8 cellular contexts compared by ENCODE assay signal in genomic region chr14:105312973-105313372, GRCh38. TPM values are rescaled to one million over a fixed set of nuclear protein-coding genes. Genes with fewer than 3 reads are reported as not detected.
DNase-seq lines count a peak whose midpoint lies in the region; ATAC-seq, FAIRE-seq and TF ChIP-seq lines count a peak whose summit lies in the region.

No MANE protein-coding gene starts in this region.

- DNase-seq in left ventricle myocardium inferior (no peak), left cardiac atrium (no peak), caudate nucleus (lab: John Stamatoyannopoulos, UW) (peak in 47 of 61 donors; percentile 24 to 89 (median 69)), natural killer cell (no peak), upper lobe of right lung (no peak), D721Med (ENCODE audit: insufficient read length, low spot score) (no peak)
- no peak for DNase-seq in stimulated activated CD4-positive, alpha-beta T cell treated with anti-CD3 and anti-CD28 coated beads, Interleukin-2, amount 100 ng/mL, for 48 hours

- no peaks in the 10 kb centered on the region for H3K36me3 Mint-ChIP-seq in natural killer cell

- H3K9me3 Mint-ChIP-seq in natural killer cell: no peaks in the 10 kb centered on the region

- H3K9me3 ChIP-seq in left ventricle myocardium inferior (replicated peaks) (no peaks in the 10 kb centered on the region), upper lobe of right lung (no peaks in the 10 kb centered on the region)

- H3K27me3 Mint-ChIP-seq in natural killer cell (ENCODE audit: low read depth in 2 of 2): no peaks in the 10 kb centered on the region

- H3K36me3 ChIP-seq in left ventricle myocardium inferior (no peaks in the 10 kb centered on the region), upper lobe of right lung (no peaks in the 10 kb centered on the region)

- ATAC-seq in left cardiac atrium (no peak), natural killer cell (no peak), upper lobe of right lung (no peak), GM21528 (IDR thresholded peaks at IDR 0.05; ENCODE audit: low FRiP score, unreplicated experiment) (no peak)

- FAIRE-seq in D721Med (lab: Jason Lieb, UNC): no peak

- H3K4me1 ChIP-seq in left ventricle myocardium inferior: peaks cover 43% of the 10 kb centered on the region
- peaks cover 30% of the 10 kb centered on the region for H3K4me1 ChIP-seq in upper lobe of right lung

- TF ChIP-seq CTCF in left ventricle myocardium inferior (IDR thresholded peaks at IDR 0.05; ENCODE audit: borderline replicate concordance) (no peak), natural killer cell (IDR thresholded peaks at IDR 0.05) (no peak), upper lobe of right lung (IDR thresholded peaks at IDR 0.05) (no peak), D721Med (IDR thresholded peaks at IDR 0.05; ENCODE audit: insufficient read depth, missing control alignments) (no peak)

- peaks cover 23 to 25% of the 10 kb centered on the region in 2 donors for H3K4me1 Mint-ChIP-seq in natural killer cell

- H3K4me3 Mint-ChIP-seq in natural killer cell: peak overlapping the region; percentile 85

- H3K27me3 ChIP-seq in left ventricle myocardium inferior (ENCODE audit: low read depth) (no peaks in the 10 kb centered on the region), upper lobe of right lung (no peaks in the 10 kb centered on the region)

- H3K27ac ChIP-seq in left ventricle myocardium inferior (replicated peaks): peak overlapping the region; percentile 94
- peak overlapping the region; percentile 89 for H3K27ac ChIP-seq in caudate nucleus (ENCODE audit: low read depth, low read length)
- H3K27ac ChIP-seq in upper lobe of right lung: peak overlapping the region; percentile 90

- H3K4me3 ChIP-seq in left ventricle myocardium inferior: no peak overlapping the region
- H3K4me3 ChIP-seq in upper lobe of right lung: no peak overlapping the region

- peak overlapping the region; percentile 79 to 84 for H3K27ac Mint-ChIP-seq in natural killer cell

- intact Hi-C loops in left ventricle myocardium inferior (cut with micrococcal nuclease) (no loop called here), left cardiac atrium (cut with DNase I) (no loop called here), natural killer cell (cut with micrococcal nuclease) (no loop called here), upper lobe of right lung (cut with DNase I) (no loop called here)

RNA-seq across cellular contexts. Expression of gene PACS2, which starts 1.6 kb away (rescaled TPM):
- 64.0 TPM for total RNA-seq in left ventricle myocardium inferior
- 10 to 100 TPM; 53.4 to 55.8 TPM for total RNA-seq in left cardiac atrium
- total RNA-seq in natural killer cell: 10 to 100 TPM; 58.4 to 76.5 (median 69.2) TPM
- 86.6 TPM for total RNA-seq in upper lobe of right lung

RNA-seq across cellular contexts. Expression of gene BRF1, which starts 12.2 kb away (rescaled TPM):
- total RNA-seq in left ventricle myocardium inferior (19.8 TPM), left cardiac atrium (10 to 100 TPM; 18.8 to 20.0 TPM), natural killer cell (10 to 100 TPM; 82.4 to 92.7 (median 87.4) TPM), upper lobe of right lung (31.2 TPM)

Comparison
In these comparisons a context has a peak if more than half of its experiments do, and no peak if none do; other contexts are left out.
1. DNase-seq: peak in caudate nucleus (47 of 61); none in left ventricle myocardium inferior (single experiment), left cardiac atrium (single experiment), natural killer cell (single experiment), upper lobe of right lung (single experiment), D721Med (single experiment) and stimulated activated CD4-positive, alpha-beta T cell treated with anti-CD3 and anti-CD28 coated beads, Interleukin-2, amount 100 ng/mL, for 48 hours (0 of 2).
2. Peak in every context shown above with its lines, with median percentiles within 50 percentile points of each other: H3K27ac ChIP-seq.